In the genomic region with DNA sequence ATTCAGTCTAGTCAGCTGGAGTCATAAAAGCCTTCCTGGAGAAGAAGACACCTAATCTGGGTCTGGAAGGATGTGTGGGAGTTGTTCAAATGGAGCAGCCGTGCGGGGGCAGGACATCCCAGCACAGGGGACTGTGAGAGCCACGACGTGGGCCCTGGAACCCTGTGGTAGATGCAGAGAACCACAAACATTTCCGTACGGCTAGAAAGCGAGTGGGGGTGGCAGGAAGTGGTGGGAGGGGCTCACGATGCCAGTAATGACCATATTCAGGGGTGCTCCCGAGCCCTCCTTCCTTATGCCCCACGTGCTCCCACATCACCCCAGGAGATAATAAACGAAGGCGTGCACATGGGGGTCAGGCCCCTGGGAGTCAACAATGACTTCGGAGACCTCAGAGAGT, we compare ENCODE assay signal across 8 cellular contexts. TPM values are rescaled to one million over a fixed set of nuclear protein-coding genes. Genes with fewer than 3 reads are reported as not detected.
DNase-seq lines count a peak whose midpoint lies in the region; ATAC-seq and TF ChIP-seq lines count a peak whose summit lies in the region.

No MANE protein-coding gene starts in this region.

- CTCF ChIA-PET in RWPE1 (lab: Yijun Ruan, JAX), result interaction anchor here (0.6 to 1.0 kb wide), 2 partner anchors 14 to 162 kb away, joined by 3 read pairs; no protein-coding TSS in a partner anchor

- TF ChIP-seq EP300 in tibial nerve (IDR thresholded peaks at IDR 0.05), result no peak

- peak overlapping the region; percentile 46 for H3K4me3 Mint-ChIP-seq in activated naive CD8-positive, alpha-beta T cell treated with anti-CD3 and anti-CD28 coated beads, Interleukin-2, amount 10 ng/mL, durations not matched to agents 7 days and 5 days
- H3K4me3 Mint-ChIP-seq in osteocyte (ENCODE audit: unreplicated experiment), result peak overlapping the region; percentile 14

- H3K9me3 ChIP-seq in tibial nerve, result no peaks in the 10 kb centered on the region

- H3K36me3 Mint-ChIP-seq in activated naive CD8-positive, alpha-beta T cell treated with anti-CD3 and anti-CD28 coated beads, Interleukin-2, amount 10 ng/mL, durations not matched to agents 7 days and 5 days, result no peaks in the 10 kb centered on the region
- H3K36me3 Mint-ChIP-seq in osteocyte (ENCODE audit: unreplicated experiment), result peaks cover 3% of the 10 kb centered on the region

- H3K9me3 Mint-ChIP-seq in activated naive CD8-positive, alpha-beta T cell treated with anti-CD3 and anti-CD28 coated beads, Interleukin-2, amount 10 ng/mL, durations not matched to agents 7 days and 5 days, result peaks cover 3% of the 10 kb centered on the region
- no peaks in the 10 kb centered on the region for H3K9me3 Mint-ChIP-seq in osteocyte (ENCODE audit: unreplicated experiment)

- DNase-seq in RWPE1 (ENCODE audit: low spot score) (no peak), osteocyte (ENCODE audit: extremely low spot score, unreplicated experiment) (no peak), tibial nerve (ENCODE audit: low spot score in 2 of 2) (no peak), NCI-H526 treated with DMSO at 0.1 percent for 48 hours (lab: John Stamatoyannopoulos, UW) (no peak), HK-2 (ENCODE audit: unreplicated experiment) (no peak), dedifferentiated amniotic fluid mesenchymal stem cell (ENCODE audit: extremely low spot score) (no peak)
- peak; percentile 76 for DNase-seq in activated naive CD8-positive, alpha-beta T cell treated with anti-CD3 and anti-CD28 coated beads, Interleukin-2, amount 10 ng/mL, durations not matched to agents 7 days and 5 days

- peaks cover 49% of the 10 kb centered on the region for H3K4me1 Mint-ChIP-seq in activated naive CD8-positive, alpha-beta T cell treated with anti-CD3 and anti-CD28 coated beads, Interleukin-2, amount 10 ng/mL, durations not matched to agents 7 days and 5 days
- peaks cover 60% of the 10 kb centered on the region for H3K4me1 Mint-ChIP-seq in osteocyte (ENCODE audit: unreplicated experiment)

- no peak overlapping the region for H3K4me3 ChIP-seq in tibial nerve

- no peaks in the 10 kb centered on the region for H3K36me3 ChIP-seq in tibial nerve

- H3K27ac ChIP-seq in RWPE1, result peak overlapping the region; percentile 2; the same call in 1 of the 2 replicates
- peak overlapping the region in 3 of 4 donors; percentile 65 to 88 (median 84) for H3K27ac ChIP-seq in tibial nerve

- H3K27me3 Mint-ChIP-seq in activated naive CD8-positive, alpha-beta T cell treated with anti-CD3 and anti-CD28 coated beads, Interleukin-2, amount 10 ng/mL, durations not matched to agents 7 days and 5 days, result no peaks in the 10 kb centered on the region
- H3K27me3 Mint-ChIP-seq in osteocyte (ENCODE audit: unreplicated experiment), result no peaks in the 10 kb centered on the region

- peak overlapping the region; percentile 57 for H3K27ac Mint-ChIP-seq in activated naive CD8-positive, alpha-beta T cell treated with anti-CD3 and anti-CD28 coated beads, Interleukin-2, amount 10 ng/mL, durations not matched to agents 7 days and 5 days
- peak overlapping the region; percentile 99 for H3K27ac Mint-ChIP-seq in osteocyte (ENCODE audit: unreplicated experiment)

- no peaks in the 10 kb centered on the region for H3K27me3 ChIP-seq in tibial nerve

- no peak for TF ChIP-seq POLR2A in tibial nerve (IDR thresholded peaks at IDR 0.05)

- TF ChIP-seq CTCF in RWPE1 (conservative IDR thresholded peaks at IDR 0.05; ENCODE audit: low read depth) (no peak), osteocyte (IDR thresholded peaks at IDR 0.05) (no peak), tibial nerve (IDR thresholded peaks at IDR 0.05) (no peak)

- peaks cover 0 to 25% (median 14%) of the 10 kb centered on the region in 4 donors for H3K4me1 ChIP-seq in tibial nerve

- WGBS in tibial nerve, 2 donors, result 34 to 41% methylated on average over 9 to 13 of the region's 13 CpGs

- POLR2A ChIA-PET in RWPE1 (lab: Yijun Ruan, JAX; ENCODE audit: low non-redundant PET), result interaction anchor here (0.6 kb wide), 1 partner anchor 1192 kb away, joined by 4 read pairs; no protein-coding TSS in a partner anchor
- POLR2A ChIA-PET in activated naive CD8-positive, alpha-beta T cell treated with anti-CD3 and anti-CD28 coated beads, Interleukin-2, amount 10 ng/mL, durations not matched to agents 7 days and 5 days (lab: Charles Lee), result interaction anchor here (0.7 to 1.4 kb wide), 3 partner anchors 14 to 40 kb away, joined by 3 to 4 read pairs (median 3); no protein-coding TSS in a partner anchor

- ATAC-seq in GM19328 (IDR thresholded peaks at IDR 0.05; ENCODE audit: unreplicated experiment), result peak; percentile 49
- ATAC-seq in activated naive CD8-positive, alpha-beta T cell treated with anti-CD3 and anti-CD28 coated beads, Interleukin-2, amount 10 ng/mL, durations not matched to agents 7 days and 5 days (ENCODE audit: low read depth), result peak; percentile 82

RNA-seq across cellular contexts. Expression of a gene that starts 21.0 kb away (rescaled TPM):
- under 1 TPM; 0.19 to 0.45 TPM for total RNA-seq in activated naive CD8-positive, alpha-beta T cell treated with anti-CD3 and anti-CD28 coated beads, Interleukin-2, amount 10 ng/mL, durations not matched to agents 7 days and 5 days
- total RNA-seq in osteocyte (143 and 159 TPM in 2 replicates), tibial nerve (100 to 1,000 TPM; 228 to 558 (median 364) TPM)

RNA-seq across cellular contexts. Expression of a gene that starts 52.1 kb away (rescaled TPM):
- total RNA-seq in activated naive CD8-positive, alpha-beta T cell treated with anti-CD3 and anti-CD28 coated beads, Interleukin-2, amount 10 ng/mL, durations not matched to agents 7 days and 5 days, result not detected
- 21.0 and 22.5 TPM in 2 replicates for total RNA-seq in osteocyte
- total RNA-seq in tibial nerve, result 100 to 1,000 TPM in 1 of 4 donors, 10 to 100 TPM in 3; 41.4 to 108 (median 62.1) TPM

Comparison
In these comparisons a context has a peak if more than half of its experiments do, and no peak if none do; other contexts are left out.
1. RNA of a gene that starts 21.0 kb away (total RNA-seq): 228 to 558 TPM in tibial nerve and 143 to 159 TPM in osteocyte; 0.19 to 0.45 TPM in activated naive CD8-positive, alpha-beta T cell treated with anti-CD3 and anti-CD28 coated beads, Interleukin-2, amount 10 ng/mL, durations not matched to agents 7 days and 5 days; every median in the first group is over 10 times any median in the second.
2. RNA of a gene that starts 52.1 kb away (total RNA-seq): 41.4 to 108 TPM in tibial nerve and 21.0 to 22.5 TPM in osteocyte; not detected in activated naive CD8-positive, alpha-beta T cell treated with anti-CD3 and anti-CD28 coated beads, Interleukin-2, amount 10 ng/mL, durations not matched to agents 7 days and 5 days; every median in the first group is over 10 times any median in the second.